Comparison of ENCODE assay signal across 1 cellular context in the genomic region with DNA sequence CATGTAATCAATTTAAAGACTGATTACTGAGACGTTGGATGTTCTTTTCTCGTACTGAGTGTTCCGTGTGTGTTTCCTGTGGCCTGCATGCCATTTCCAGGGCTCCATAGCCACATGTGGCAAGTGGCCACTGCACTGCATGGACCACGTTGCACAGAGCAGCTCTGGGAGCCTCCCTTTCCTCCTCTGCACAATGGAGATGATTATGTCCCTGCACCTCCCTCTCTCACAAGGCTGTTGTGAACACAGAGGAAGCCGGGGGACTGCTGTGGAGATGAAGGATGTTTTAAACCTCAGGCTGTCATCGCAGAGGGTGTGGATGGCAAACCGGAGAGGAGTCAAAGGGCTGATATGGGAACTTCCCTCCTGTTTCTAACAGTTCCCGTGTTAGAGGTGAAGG.
TF ChIP-seq lines count a peak whose summit lies in the region.

No MANE protein-coding gene starts in this region.

TF ChIP-seq in H1, 55 proteins besides CTCF, POLR2A, EP300 and RAD21 (continued from another document):
- TF ChIP-seq CHD7 (IDR thresholded peaks at IDR 0.05; ENCODE audit: insufficient replicate concordance, low read length) (no peak), JUND (IDR thresholded peaks at IDR 0.05; ENCODE audit: low read length) (no peak)
